Comparison of ENCODE assay signal across 20 cellular contexts in genomic region chr14:49909016-49909415, GRCh38.
"Had no signal": no experiment of that assay in that cellular context is flagged by ENCODE, and none has a peak within 500 bp of the region (broad histone marks: within the 10 kb centered on the region; RNA-seq: fewer than 3 reads in every experiment).

No MANE protein-coding gene starts in this region.

- H2AFZ ChIP-seq: parathyroid adenoma had no signal

- ATAC-seq: activated naive CD8-positive, alpha-beta T cell treated with anti-CD3 and anti-CD28 coated beads, Interleukin-2, amount 50 U/mL, for 24 hours; gastroesophageal sphincter; heart right ventricle; left cardiac atrium; naive thymus-derived CD8-positive, alpha-beta T cell; sciatic nerve; stimulated activated naive B cell treated with anti-CD40 and anti-IgM and Interleukin-4, amounts not matched to agents 10 μg/mL and 1 μg/mL and 100 μg/mL, for 72 hours had no signal

- H3K36me3 Mint-ChIP-seq: naive thymus-derived CD8-positive, alpha-beta T cell had no signal

- H3K4me3 ChIP-seq: dorsolateral prefrontal cortex, gastroesophageal sphincter, heart right ventricle, thyroid gland had no signal

- H3K4me1 ChIP-seq: gastroesophageal sphincter, parathyroid adenoma had no signal

- FAIRE-seq: bronchial epithelial cell had no signal

- H3K9ac ChIP-seq: parathyroid adenoma had no signal

- H3K27me3 ChIP-seq: dorsolateral prefrontal cortex, gastroesophageal sphincter, heart right ventricle, thyroid gland had no signal

- H3K4me3 Mint-ChIP-seq: activated CD4-positive, alpha-beta T cell treated with anti-CD3 and anti-CD28 coated beads, Interleukin-2, amount 10 ng/mL, durations not matched to agents 24 days and 14 days; activated naive CD4-positive, alpha-beta T cell treated with anti-CD3 and anti-CD28 coated beads, Interleukin-2, amount 10 ng/mL, durations not matched to agents 7 days and 5 days; naive thymus-derived CD8-positive, alpha-beta T cell; stimulated activated naive B cell treated with anti-CD40 and anti-IgM and Interleukin-4, amounts not matched to agents 10 μg/mL and 1 μg/mL and 100 μg/mL, for 72 hours had no signal

- DNase-seq: activated CD4-positive, alpha-beta T cell treated with anti-CD3 and anti-CD28 coated beads, Interleukin-2, amount 10 ng/mL, durations not matched to agents 24 days and 14 days; activated CD8-positive, alpha-beta memory T cell treated with anti-CD3 and anti-CD28 coated beads for 24 hours; activated CD8-positive, alpha-beta memory T cell treated with anti-CD3 and anti-CD28 coated beads, Interleukin-2, amount 50 U/mL, for 48 hours; activated effector memory CD4-positive, alpha-beta T cell treated with Interleukin-2 at 50 U/mL for 16 hours; activated naive CD4-positive, alpha-beta T cell treated with anti-CD3 and anti-CD28 coated beads, Interleukin-2, amount 10 ng/mL, durations not matched to agents 7 days and 5 days; activated naive CD8-positive, alpha-beta T cell treated with anti-CD3 and anti-CD28 coated beads, Interleukin-2, amount 50 U/mL, for 24 hours; activated T-cell treated with anti-CD3 and anti-CD28 coated beads, Interleukin-2, amount 50 U/mL, for 48 hours; aorta; dorsolateral prefrontal cortex; heart right ventricle; left cardiac atrium; naive thymus-derived CD8-positive, alpha-beta T cell; stimulated activated naive B cell treated with anti-CD40 and anti-IgM and Interleukin-4, amounts not matched to agents 10 μg/mL and 1 μg/mL and 100 μg/mL, for 72 hours; T-helper 1 cell; T1000; thyroid gland had no signal

- H3K27ac Mint-ChIP-seq: activated naive CD4-positive, alpha-beta T cell treated with anti-CD3 and anti-CD28 coated beads, Interleukin-2, amount 10 ng/mL, durations not matched to agents 7 days and 5 days; naive thymus-derived CD8-positive, alpha-beta T cell; stimulated activated naive B cell treated with anti-CD40 and anti-IgM and Interleukin-4, amounts not matched to agents 10 μg/mL and 1 μg/mL and 100 μg/mL, for 72 hours had no signal

- H3K27me3 Mint-ChIP-seq: activated CD4-positive, alpha-beta T cell treated with anti-CD3 and anti-CD28 coated beads, Interleukin-2, amount 10 ng/mL, durations not matched to agents 24 days and 14 days; activated naive CD4-positive, alpha-beta T cell treated with anti-CD3 and anti-CD28 coated beads, Interleukin-2, amount 10 ng/mL, durations not matched to agents 7 days and 5 days; activated naive CD8-positive, alpha-beta T cell treated with anti-CD3 and anti-CD28 coated beads, Interleukin-2, amount 50 U/mL, for 24 hours; naive thymus-derived CD8-positive, alpha-beta T cell; stimulated activated naive B cell treated with anti-CD40 and anti-IgM and Interleukin-4, amounts not matched to agents 10 μg/mL and 1 μg/mL and 100 μg/mL, for 72 hours had no signal

- H3K27ac ChIP-seq: dorsolateral prefrontal cortex, parathyroid adenoma had no signal

- H3K9me3 Mint-ChIP-seq: activated CD4-positive, alpha-beta T cell treated with anti-CD3 and anti-CD28 coated beads, Interleukin-2, amount 10 ng/mL, durations not matched to agents 24 days and 14 days; activated naive CD4-positive, alpha-beta T cell treated with anti-CD3 and anti-CD28 coated beads, Interleukin-2, amount 10 ng/mL, durations not matched to agents 7 days and 5 days had no signal

- H3K9me3 ChIP-seq: gastroesophageal sphincter, heart right ventricle, thyroid gland had no signal

- H3K36me3 ChIP-seq: gastroesophageal sphincter, heart right ventricle, thyroid gland had no signal

- H3K79me2 ChIP-seq: parathyroid adenoma had no signal
